21 cellular contexts compared by ENCODE assay signal in genomic region chr5:67647772-67648171, GRCh38.
A peak's percentile ranks its signal among the peaks of the same experiment; 100 is the strongest.
DNase-seq lines count a peak whose midpoint lies in the region; ATAC-seq, FAIRE-seq and TF ChIP-seq lines count a peak whose summit lies in the region.
"Had no signal": no experiment of that assay in that cellular context is flagged by ENCODE, and none has a peak within 500 bp of the region (broad histone marks: within the 10 kb centered on the region; RNA-seq: fewer than 3 reads in every experiment).

No MANE protein-coding gene starts in this region.

- H3K9me3 ChIP-seq in heart right ventricle = peaks cover 0 to 14% (median 8%) of the 10 kb centered on the region in 11 donors
- H3K9me3 ChIP-seq in gastroesophageal sphincter = peaks cover 0 to 10% (median 0%) of the 10 kb centered on the region in 3 donors
- no peaks in the 10 kb centered on the region for H3K9me3 ChIP-seq in uterus
- H3K9me3 ChIP-seq: pancreas, testis had no signal

- H3K36me3 ChIP-seq in heart right ventricle = no peaks in the 10 kb centered on the region
- H3K36me3 ChIP-seq in gastroesophageal sphincter = no peaks in the 10 kb centered on the region
- H3K36me3 ChIP-seq in rectal smooth muscle tissue (ENCODE audit: control insufficient read depth, insufficient read depth, low read length) = no peaks in the 10 kb centered on the region
- no peaks in the 10 kb centered on the region for H3K36me3 ChIP-seq in uterus
- H3K36me3 ChIP-seq: BLaER1, pancreas had no signal

- no peak for FAIRE-seq in D721Med (lab: Jason Lieb, UNC)

- H3K4me1 ChIP-seq in heart right ventricle (peaks cover 0 to 30% (median 13%) of the 10 kb centered on the region in 9 donors), gastroesophageal sphincter (peaks cover 9 to 46% (median 20%) of the 10 kb centered on the region in 3 donors), rectal smooth muscle tissue (ENCODE audit: control insufficient read depth, insufficient read depth, low read length) (peaks cover 23% of the 10 kb centered on the region), uterus (peaks cover 0 to 8% of the 10 kb centered on the region in 2 donors)
- H3K4me1 ChIP-seq: BLaER1, Caco-2 had no signal

- H3K27ac ChIP-seq in heart right ventricle = peak overlapping the region in 6 of 10 donors; percentile 54 to 81 (median 64)
- H3K27ac ChIP-seq in gastroesophageal sphincter = peak overlapping the region; percentile 75 to 79 (median 76)
- peak overlapping the region; percentile 72 for H3K27ac ChIP-seq in rectal smooth muscle tissue (ENCODE audit: low read depth, low read length)
- peak overlapping the region; percentile 62 to 77 for H3K27ac ChIP-seq in uterus
- H3K27ac ChIP-seq: BLaER1 had no signal

- WGBS in heart right ventricle, 2 donors = 66 to 68% methylated on average over 2 of the region's 2 CpGs
- WGBS in gastroesophageal sphincter (ENCODE audit: low coverage in 1 of 2), 2 donors = 40 to 42% methylated on average over 2 of the region's 2 CpGs

- no peak for TF ChIP-seq POLR2A in gastroesophageal sphincter (IDR thresholded peaks at IDR 0.05)
- no peak for TF ChIP-seq POLR2A in uterus (IDR thresholded peaks at IDR 0.05)

- TF ChIP-seq EP300 in gastroesophageal sphincter (IDR thresholded peaks at IDR 0.05) = no peak

- H3K27me3 ChIP-seq in heart right ventricle (no peaks in the 10 kb centered on the region), gastroesophageal sphincter (no peaks in the 10 kb centered on the region), rectal smooth muscle tissue (ENCODE audit: control insufficient read depth, insufficient read depth, low read length) (no peaks in the 10 kb centered on the region), uterus (no peaks in the 10 kb centered on the region)
- H3K27me3 ChIP-seq: BLaER1, pancreas, testis had no signal

- TF ChIP-seq CTCF in heart right ventricle (IDR thresholded peaks at IDR 0.05) (no peak), gastroesophageal sphincter (IDR thresholded peaks at IDR 0.05) (no peak), uterus (IDR thresholded peaks at IDR 0.05) (no peak), D721Med (IDR thresholded peaks at IDR 0.05; ENCODE audit: insufficient read depth, missing control alignments) (no peak)

- ATAC-seq in heart right ventricle = no peak
- ATAC-seq in gastroesophageal sphincter = peak; percentile 8

- no peak overlapping the region for H3K4me3 ChIP-seq in heart right ventricle
- no peak overlapping the region for H3K4me3 ChIP-seq in gastroesophageal sphincter
- no peak overlapping the region for H3K4me3 ChIP-seq in rectal smooth muscle tissue (ENCODE audit: low read length)
- H3K4me3 ChIP-seq in uterus = no peak overlapping the region
- H3K4me3 ChIP-seq: BLaER1, lung, pancreas, testis had no signal

- no peak for DNase-seq in heart right ventricle
- no peak for DNase-seq in cardiac septum (ENCODE audit: low spot score)
- no peak for DNase-seq in uterus
- DNase-seq in nucleus accumbens (lab: John Stamatoyannopoulos, UW) = no peak
- DNase-seq in D721Med (ENCODE audit: insufficient read length, low spot score) = no peak
- no peak for DNase-seq in amygdala (lab: John Stamatoyannopoulos, UW)
- DNase-seq: ACHN; activated CD4-positive, alpha-beta memory T cell treated with anti-CD3 and anti-CD28 coated beads for 36 hours; activated gamma-delta T cell treated with Interleukin-2 at 50 U/mL for 16 hours; activated T-cell treated with anti-CD3 and anti-CD28 coated beads for 4 hours; Caco-2; hippocampal formation; Kasumi-1; NCI-H1694; NCI-H2171 treated with DMSO at 0.1 percent for 48 hours had no signal

- H3K9ac ChIP-seq in rectal smooth muscle tissue (ENCODE audit: low read length) = no peak overlapping the region
- H3K9ac ChIP-seq: BLaER1 had no signal

- intact Hi-C loops in heart right ventricle (cut with DNase I) = loop anchor here in 1 of 10 donors (5.0 to 10.0 kb wide), 5 partner anchors 45 to 617 kb away; no protein-coding TSS in a partner anchor
- intact Hi-C loops in cardiac septum (cut with DNase I) = loop anchor here (2.0 to 5.0 kb wide), 3 partner anchors 45 to 167 kb away; no protein-coding TSS in a partner anchor
- intact Hi-C loops in uterus (cut with DNase I; ENCODE audit: low total_unique reads) = no loop called here
